Comparison of ENCODE assay signal across 1 cellular context in the genomic region with DNA sequence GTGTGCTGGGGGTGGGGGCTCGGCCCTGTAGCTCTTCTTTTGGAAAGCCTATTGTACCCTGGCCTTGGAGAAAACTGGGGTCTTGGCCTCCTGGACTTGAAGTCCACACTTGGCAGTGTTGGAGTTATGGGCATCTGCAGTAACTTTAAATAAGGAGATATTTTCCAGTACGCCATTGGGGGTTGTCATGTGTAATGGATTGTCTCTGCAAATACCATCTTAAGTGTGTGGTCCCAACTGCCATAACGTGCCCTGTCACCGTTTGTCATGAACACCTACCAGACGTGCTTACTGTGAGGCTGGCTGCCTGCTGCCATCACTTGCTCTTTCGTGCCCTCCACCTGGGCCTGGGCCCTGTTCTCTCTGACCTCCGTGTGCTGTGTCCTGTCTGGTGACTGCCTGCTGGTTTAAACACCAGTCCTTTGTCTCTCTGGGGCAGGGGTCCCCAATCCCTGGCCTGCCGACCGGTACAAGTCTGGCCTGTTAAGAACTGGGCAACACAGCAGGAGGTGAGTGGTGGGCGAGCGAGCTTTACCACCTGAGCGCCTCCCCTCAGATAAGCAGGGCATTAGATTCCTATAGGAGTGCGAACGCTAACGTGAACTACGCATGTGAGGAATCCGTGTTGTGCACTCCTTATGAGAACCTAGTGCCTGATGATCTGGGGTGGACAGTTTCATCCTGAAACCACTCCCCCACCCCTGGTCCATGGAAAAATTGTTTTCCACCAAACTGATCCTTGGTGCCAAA.
TF ChIP-seq lines count a peak whose summit lies in the region.

No MANE protein-coding gene starts in this region.

TF ChIP-seq in H1, 55 proteins besides CTCF, POLR2A, EP300 and RAD21:
- TF ChIP-seq JUN (IDR thresholded peaks at IDR 0.05; ENCODE audit: low read depth, low read length): no peak
- no peak for TF ChIP-seq CREB1 (IDR thresholded peaks at IDR 0.05)
- TF ChIP-seq POLR2AphosphoS5 (IDR thresholded peaks at IDR 0.05; ENCODE audit: low read depth, low read length): peak; percentile 91; the same call in 1 of the 2 replicates
- no peak for TF ChIP-seq GTF2F1 (IDR thresholded peaks at IDR 0.05; ENCODE audit: borderline replicate concordance, low read depth, low read length)
- TF ChIP-seq, protein P1, sequence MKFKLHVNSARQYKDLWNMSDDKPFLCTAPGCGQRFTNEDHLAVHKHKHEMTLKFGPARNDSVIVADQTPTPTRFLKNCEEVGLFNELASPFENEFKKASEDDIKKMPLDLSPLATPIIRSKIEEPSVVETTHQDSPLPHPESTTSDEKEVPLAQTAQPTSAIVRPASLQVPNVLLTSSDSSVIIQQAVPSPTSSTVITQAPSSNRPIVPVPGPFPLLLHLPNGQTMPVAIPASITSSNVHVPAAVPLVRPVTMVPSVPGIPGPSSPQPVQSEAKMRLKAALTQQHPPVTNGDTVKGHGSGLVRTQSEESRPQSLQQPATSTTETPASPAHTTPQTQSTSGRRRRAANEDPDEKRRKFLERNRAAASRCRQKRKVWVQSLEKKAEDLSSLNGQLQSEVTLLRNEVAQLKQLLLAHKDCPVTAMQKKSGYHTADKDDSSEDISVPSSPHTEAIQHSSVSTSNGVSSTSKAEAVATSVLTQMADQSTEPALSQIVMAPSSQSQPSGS (IDR thresholded peaks at IDR 0.05; ENCODE audit: low read length): no peak
- TF ChIP-seq, protein P2, sequence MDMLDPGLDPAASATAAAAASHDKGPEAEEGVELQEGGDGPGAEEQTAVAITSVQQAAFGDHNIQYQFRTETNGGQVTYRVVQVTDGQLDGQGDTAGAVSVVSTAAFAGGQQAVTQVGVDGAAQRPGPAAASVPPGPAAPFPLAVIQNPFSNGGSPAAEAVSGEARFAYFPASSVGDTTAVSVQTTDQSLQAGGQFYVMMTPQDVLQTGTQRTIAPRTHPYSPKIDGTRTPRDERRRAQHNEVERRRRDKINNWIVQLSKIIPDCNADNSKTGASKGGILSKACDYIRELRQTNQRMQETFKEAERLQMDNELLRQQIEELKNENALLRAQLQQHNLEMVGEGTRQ (IDR thresholded peaks at IDR 0.05; ENCODE audit: low read length): no peak
- TF ChIP-seq SUZ12 (IDR thresholded peaks at IDR 0.05; ENCODE audit: low read length): no peak
- TF ChIP-seq YY1 (IDR thresholded peaks at IDR 0.05; ENCODE audit: low read depth, low read length): no peak
TF ChIP-seq in H1: peak in this region for 1.
